ENCODE assay signal across 11 cellular contexts in the genomic region with DNA sequence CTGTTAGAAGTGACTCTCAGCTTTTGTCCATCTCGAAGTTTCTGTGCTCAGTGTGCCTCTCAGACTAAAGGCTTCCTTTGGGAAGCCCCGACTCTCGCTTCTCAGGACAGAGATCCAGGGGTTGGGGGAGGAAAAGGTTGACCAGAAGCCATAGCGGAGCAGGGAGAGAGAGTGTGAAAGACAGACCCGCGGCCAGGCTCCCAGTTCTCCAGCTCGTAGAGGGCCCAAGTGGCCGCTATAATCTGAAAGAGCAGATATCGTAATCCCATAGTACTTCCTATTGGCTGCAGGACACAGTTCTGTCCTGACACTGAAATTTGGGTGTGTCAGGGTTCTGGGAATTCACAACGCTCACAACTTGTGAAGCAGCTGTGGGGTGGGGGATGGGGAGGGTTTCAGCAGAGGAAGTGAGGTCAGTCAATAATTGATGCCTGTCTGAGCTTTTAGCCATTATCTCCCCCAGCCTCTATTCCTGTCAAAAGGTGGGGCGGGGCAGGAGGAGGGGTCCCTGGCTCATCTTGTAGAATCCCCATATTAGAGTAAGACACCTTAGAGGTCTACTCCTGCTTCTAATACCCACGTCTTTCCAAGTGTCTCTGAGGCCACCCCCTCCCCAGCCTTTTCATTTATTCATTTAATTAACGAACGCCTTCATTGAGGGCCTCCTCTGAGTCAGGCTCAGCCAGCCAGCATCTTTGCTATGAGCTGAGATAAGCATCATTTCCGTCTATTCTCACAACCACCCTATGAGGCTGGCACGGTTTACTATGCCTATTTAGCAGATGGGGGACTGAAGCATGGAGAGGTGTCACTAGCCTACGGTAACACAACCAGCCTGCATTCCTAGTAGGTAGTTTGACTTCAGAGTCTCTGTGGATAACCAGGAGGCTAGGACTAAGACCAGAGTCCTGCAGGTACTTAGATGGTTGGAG. TPM values are rescaled to one million over a fixed set of nuclear protein-coding genes. Genes with fewer than 3 reads are reported as not detected.
DNase-seq lines count a peak whose midpoint lies in the region; ATAC-seq, FAIRE-seq and TF ChIP-seq lines count a peak whose summit lies in the region.
"Had no signal": no experiment of that assay in that cellular context is flagged by ENCODE, and none has a peak within 500 bp of the region (broad histone marks: within the 10 kb centered on the region; RNA-seq: fewer than 3 reads in every experiment).

No MANE protein-coding gene starts in this region.

- POLR2A ChIA-PET in activated naive CD8-positive, alpha-beta T cell treated with anti-CD3 and anti-CD28 coated beads, Interleukin-2, amount 10 ng/mL, durations not matched to agents 7 days and 5 days (lab: Charles Lee), result interaction anchor here (0.6 kb wide), 1 partner anchor 26 kb away, joined by 3 read pairs; no protein-coding TSS in a partner anchor

- no peak for TF ChIP-seq CTCF in vagina (IDR thresholded peaks at IDR 0.05)
- TF ChIP-seq CTCF in D721Med (IDR thresholded peaks at IDR 0.05; ENCODE audit: insufficient read depth, missing control alignments), result no peak

- H3K36me3 Mint-ChIP-seq in activated naive CD8-positive, alpha-beta T cell treated with anti-CD3 and anti-CD28 coated beads, Interleukin-2, amount 10 ng/mL, durations not matched to agents 7 days and 5 days, result no peaks in the 10 kb centered on the region
- H3K36me3 Mint-ChIP-seq in activated naive CD8-positive, alpha-beta T cell treated with anti-CD3 and anti-CD28 coated beads for 36 hours, result no peaks in the 10 kb centered on the region

- no peaks in the 10 kb centered on the region for H3K36me3 ChIP-seq in muscle layer of colon (ENCODE audit: insufficient read depth, low read length)
- H3K36me3 ChIP-seq in vagina, result no peaks in the 10 kb centered on the region

- no peak overlapping the region for H3K9ac ChIP-seq in muscle layer of colon (ENCODE audit: low read length)

- peak overlapping the region; percentile 35 for H3K27ac ChIP-seq in muscle layer of colon (ENCODE audit: low read depth, low read length)
- H3K27ac ChIP-seq in vagina, result peak overlapping the region; percentile 95

- peak; percentile 14 for DNase-seq in activated naive CD8-positive, alpha-beta T cell treated with anti-CD3 and anti-CD28 coated beads, Interleukin-2, amount 10 ng/mL, durations not matched to agents 7 days and 5 days
- DNase-seq in activated naive CD8-positive, alpha-beta T cell treated with anti-CD3 and anti-CD28 coated beads for 36 hours, result no peak
- DNase-seq in vagina (ENCODE audit: extremely low spot score in 2 of 2), result peak in 1 of 2 donors; percentile 95
- no peak for DNase-seq in D721Med (ENCODE audit: insufficient read length, low spot score)
- no peak for DNase-seq in stimulated activated CD4-positive, alpha-beta T cell treated with anti-CD3 and anti-CD28 coated beads, Interleukin-4, amount 100 ng/mL, for 1 hour
- DNase-seq in hippocampal formation (lab: John Stamatoyannopoulos, UW), result no peak
- DNase-seq: SHP77 had no signal

- H3K9me3 ChIP-seq in muscle layer of colon (ENCODE audit: low read length) (no peaks in the 10 kb centered on the region), vagina (no peaks in the 10 kb centered on the region)

- H3K27me3 Mint-ChIP-seq in activated naive CD8-positive, alpha-beta T cell treated with anti-CD3 and anti-CD28 coated beads, Interleukin-2, amount 10 ng/mL, durations not matched to agents 7 days and 5 days, result peaks cover 49% of the 10 kb centered on the region
- peaks cover 31% of the 10 kb centered on the region for H3K27me3 Mint-ChIP-seq in activated naive CD8-positive, alpha-beta T cell treated with anti-CD3 and anti-CD28 coated beads for 36 hours

- H3K9me3 Mint-ChIP-seq in activated naive CD8-positive, alpha-beta T cell treated with anti-CD3 and anti-CD28 coated beads, Interleukin-2, amount 10 ng/mL, durations not matched to agents 7 days and 5 days, result no peaks in the 10 kb centered on the region
- H3K9me3 Mint-ChIP-seq in activated naive CD8-positive, alpha-beta T cell treated with anti-CD3 and anti-CD28 coated beads for 36 hours, result no peaks in the 10 kb centered on the region

- H3K4me1 ChIP-seq in muscle layer of colon (ENCODE audit: insufficient read depth, low read length) (peaks cover 23% of the 10 kb centered on the region), vagina (peaks cover 56% of the 10 kb centered on the region)

- no peak overlapping the region for H3K27ac Mint-ChIP-seq in activated naive CD8-positive, alpha-beta T cell treated with anti-CD3 and anti-CD28 coated beads, Interleukin-2, amount 10 ng/mL, durations not matched to agents 7 days and 5 days
- H3K27ac Mint-ChIP-seq in activated naive CD8-positive, alpha-beta T cell treated with anti-CD3 and anti-CD28 coated beads for 36 hours, result no peak overlapping the region

- TF ChIP-seq POLR2A in vagina (IDR thresholded peaks at IDR 0.05), result peak in 1 of 2 donors; percentile 25

- H3K4me3 ChIP-seq in muscle layer of colon (ENCODE audit: low read depth in 1 of 2, low read length in 2 of 2), result no peak overlapping the region
- peak overlapping the region; percentile 59 to 66 for H3K4me3 ChIP-seq in vagina

- H3K4me3 Mint-ChIP-seq in activated naive CD8-positive, alpha-beta T cell treated with anti-CD3 and anti-CD28 coated beads, Interleukin-2, amount 10 ng/mL, durations not matched to agents 7 days and 5 days, result no peak overlapping the region
- H3K4me3 Mint-ChIP-seq in activated naive CD8-positive, alpha-beta T cell treated with anti-CD3 and anti-CD28 coated beads for 36 hours, result no peak overlapping the region

- no peak for ATAC-seq in activated naive CD8-positive, alpha-beta T cell treated with anti-CD3 and anti-CD28 coated beads, Interleukin-2, amount 10 ng/mL, durations not matched to agents 7 days and 5 days (ENCODE audit: low read depth)
- ATAC-seq in esophagus mucosa, result peak; percentile 19

- intact Hi-C loops in vagina (cut with DNase I), result no loop called here

- H3K27me3 ChIP-seq in muscle layer of colon (ENCODE audit: control insufficient read depth in 1 of 2, insufficient read depth in 2 of 2, low read length in 2 of 2), result peaks cover 8 to 24% of the 10 kb centered on the region in 2 donors
- H3K27me3 ChIP-seq in vagina, result no peaks in the 10 kb centered on the region

- no peak for FAIRE-seq in D721Med (lab: Jason Lieb, UNC)

- no peaks in the 10 kb centered on the region for H3K4me1 Mint-ChIP-seq in activated naive CD8-positive, alpha-beta T cell treated with anti-CD3 and anti-CD28 coated beads, Interleukin-2, amount 10 ng/mL, durations not matched to agents 7 days and 5 days
- H3K4me1 Mint-ChIP-seq in activated naive CD8-positive, alpha-beta T cell treated with anti-CD3 and anti-CD28 coated beads for 36 hours, result no peaks in the 10 kb centered on the region

RNA-seq across cellular contexts. Expression of gene ACVRL1, which starts 1.5 kb away (rescaled TPM):
- not detected for total RNA-seq in activated naive CD8-positive, alpha-beta T cell treated with anti-CD3 and anti-CD28 coated beads, Interleukin-2, amount 10 ng/mL, durations not matched to agents 7 days and 5 days
- total RNA-seq in activated naive CD8-positive, alpha-beta T cell treated with anti-CD3 and anti-CD28 coated beads for 36 hours, result not detected
- total RNA-seq in esophagus mucosa (4.9 TPM), vagina (115 TPM)

RNA-seq across cellular contexts. Expression of gene ANKRD33, which starts 17.9 kb away (rescaled TPM):
- not detected for total RNA-seq in activated naive CD8-positive, alpha-beta T cell treated with anti-CD3 and anti-CD28 coated beads, Interleukin-2, amount 10 ng/mL, durations not matched to agents 7 days and 5 days
- total RNA-seq in activated naive CD8-positive, alpha-beta T cell treated with anti-CD3 and anti-CD28 coated beads for 36 hours, result not detected
- total RNA-seq in esophagus mucosa (not detected), vagina (not detected)
- total RNA-seq: epithelial cell of proximal tubule, renal cortical epithelial cell had no signal

RNA-seq across cellular contexts. Expression of gene ACVR1B, which starts 45.7 kb away (rescaled TPM):
- total RNA-seq in activated naive CD8-positive, alpha-beta T cell treated with anti-CD3 and anti-CD28 coated beads, Interleukin-2, amount 10 ng/mL, durations not matched to agents 7 days and 5 days, result 10 to 100 TPM in 1 of 2 experiments, 1 to 10 TPM in 1; 9.3 to 10.2 TPM
- 10 to 100 TPM in 1 of 2 experiments, 1 to 10 TPM in 1; 9.9 to 10.2 TPM for total RNA-seq in activated naive CD8-positive, alpha-beta T cell treated with anti-CD3 and anti-CD28 coated beads for 36 hours
- total RNA-seq in esophagus mucosa, result 19.2 TPM
- 23.6 TPM for total RNA-seq in vagina

RNA-seq across cellular contexts. Expression of gene FIGNL2, which starts 57.3 kb away (rescaled TPM):
- total RNA-seq in activated naive CD8-positive, alpha-beta T cell treated with anti-CD3 and anti-CD28 coated beads, Interleukin-2, amount 10 ng/mL, durations not matched to agents 7 days and 5 days, result 1 to 10 TPM in 1 of 2 experiments, under 1 TPM in 1; 0.74 to 1.1 TPM
- total RNA-seq in activated naive CD8-positive, alpha-beta T cell treated with anti-CD3 and anti-CD28 coated beads for 36 hours, result under 1 TPM; 0.29 to 0.40 TPM
- total RNA-seq in esophagus mucosa (0.16 TPM), vagina (not detected)

Comparison
In these comparisons a context has a peak if more than half of its experiments do, and no peak if none do; other contexts are left out.
1. H3K4me3 ChIP-seq: peak in vagina (2 of 2); none in muscle layer of colon (0 of 2).
2. RNA of gene ACVRL1, which starts 1.5 kb away (total RNA-seq): 115 TPM in vagina (single experiment); 4.9 TPM in esophagus mucosa (single experiment), not detected in activated naive CD8-positive, alpha-beta T cell treated with anti-CD3 and anti-CD28 coated beads, Interleukin-2, amount 10 ng/mL, durations not matched to agents 7 days and 5 days and not detected in activated naive CD8-positive, alpha-beta T cell treated with anti-CD3 and anti-CD28 coated beads for 36 hours; every median in the first group is over 10 times any median in the second.